ENCODE assay signal across 21 cellular contexts in the genomic region with DNA sequence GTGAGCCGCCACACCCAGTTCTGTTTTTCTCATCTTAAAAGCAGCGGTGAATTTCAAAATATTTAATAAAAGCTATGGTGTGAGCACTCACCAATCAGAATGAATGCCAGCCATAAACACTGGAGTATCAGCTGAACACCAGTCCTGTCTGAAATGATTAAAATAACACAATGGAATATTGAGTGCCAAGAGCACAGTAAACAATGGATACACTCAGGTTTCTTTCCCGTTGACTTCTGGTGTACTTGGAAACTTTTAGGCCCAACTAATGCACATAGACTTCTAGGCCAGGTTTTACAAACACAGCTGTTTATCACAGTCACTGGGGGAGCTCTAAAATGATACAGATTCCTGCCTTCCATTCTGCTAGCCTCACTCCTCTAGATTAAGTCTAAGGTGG.
"Had no signal": no experiment of that assay in that cellular context is flagged by ENCODE, and none has a peak within 500 bp of the region (broad histone marks: within the 10 kb centered on the region; RNA-seq: fewer than 3 reads in every experiment).

No MANE protein-coding gene starts in this region.

- DNase-seq: Kasumi-1, MM.1S, NCI-H1092 treated with DMSO at 0.1 percent for 48 hours, NCI-H1436, NCI-H187, NCI-H2029, NCI-H2081 treated with DMSO at 0.1 percent for 48 hours, NCI-H2171, NCI-H226, NCI-H446, NCI-H510A, NCI-H524 treated with DMSO at 0.1 percent for 48 hours, NCI-H69, NCI-H774, SHP77 treated with DMSO at 0.1 percent for 48 hours, SJCRH30 had no signal

- H3K4me3 ChIP-seq: K562, SJCRH30 had no signal

- H3K4me1 ChIP-seq: SJCRH30 had no signal

- H3K4me2 ChIP-seq: KMS-11 had no signal

- H3K36me3 ChIP-seq: SJCRH30 had no signal

- H3K9ac ChIP-seq: KMS-11 had no signal

- H3K27me3 ChIP-seq: SJCRH30 had no signal

- FAIRE-seq: HTR-8/SVneo, K562 had no signal

- H3K27ac ChIP-seq: HL-60, KMS-11, RWPE1, SJCRH30 had no signal
